In genomic region chr3:63193647-63194046, GRCh38 we compare ENCODE assay signal across 8 cellular contexts.
DNase-seq lines count a peak whose midpoint lies in the region; ATAC-seq, FAIRE-seq and TF ChIP-seq lines count a peak whose summit lies in the region.

No MANE protein-coding gene starts in this region.

- no peak for FAIRE-seq in A549 (lab: Jason Lieb, UNC)
- no peak for FAIRE-seq in HTR-8/SVneo (lab: Jason Lieb, UNC)

- no peaks in the 10 kb centered on the region for H3K4me1 ChIP-seq in A549
- H3K4me1 ChIP-seq in CD8-positive, alpha-beta memory T cell (ENCODE audit: insufficient read depth, low read length) = no peaks in the 10 kb centered on the region

- DNase-seq in A549 (ENCODE audit: low read depth in 1 of 2, low spot score in 1 of 2) (no peak), HCEC 1CT (peak; percentile 51), OCI-M1 (lab: John Stamatoyannopoulos, UW) (peak; percentile 53), germinal center (ENCODE audit: low spot score) (peak; percentile 28), HTR-8/SVneo (ENCODE audit: insufficient read length, low spot score) (no peak), GM19240 (ENCODE audit: insufficient read length, low spot score) (no peak)
- no peak for DNase-seq in CD8-positive, alpha-beta memory T cell

- no peak for TF ChIP-seq POLR2A in A549 (IDR thresholded peaks at IDR 0.05; ENCODE audit: low read length)

- CTCF ChIA-PET in A549 (lab: Yijun Ruan, JAX) = interaction anchor here (0.6 to 2.4 kb wide), 4 partner anchors 265 to 571 kb away, joined by 3 to 9 read pairs (median 5); no protein-coding TSS in a partner anchor
- CTCF ChIA-PET in CD8-positive, alpha-beta memory T cell (lab: Charles Lee) = no interaction called here

- no peaks in the 10 kb centered on the region for H3K27me3 ChIP-seq in CD8-positive, alpha-beta memory T cell (ENCODE audit: insufficient read depth, low read length, poor library complexity, severe bottlenecking)

- no peak overlapping the region for H3K4me3 ChIP-seq in A549
- H3K4me3 ChIP-seq in CD8-positive, alpha-beta memory T cell (ENCODE audit: low read length) = no peak overlapping the region

- no peak overlapping the region for H3K4me3 Mint-ChIP-seq in CD8-positive, alpha-beta memory T cell

- POLR2A ChIA-PET in A549 (lab: Yijun Ruan, JAX) = no interaction called here
- POLR2A ChIA-PET in CD8-positive, alpha-beta memory T cell (lab: Charles Lee) = no interaction called here

- no peak for ATAC-seq in A549
- ATAC-seq in HG02870 (IDR thresholded peaks at IDR 0.05; ENCODE audit: unreplicated experiment) = no peak

- peaks cover 0 to 16% (median 5%) of the 10 kb centered on the region in 5 donors for H3K9me3 Mint-ChIP-seq in CD8-positive, alpha-beta memory T cell

- no peaks in the 10 kb centered on the region for H3K4me1 Mint-ChIP-seq in CD8-positive, alpha-beta memory T cell

- H3K27ac ChIP-seq in A549 = no peak overlapping the region
- no peak overlapping the region for H3K27ac ChIP-seq in CD8-positive, alpha-beta memory T cell (ENCODE audit: low read depth, low read length)

- no peak for TF ChIP-seq EP300 in A549 (IDR thresholded peaks at IDR 0.05)

- peaks cover 0 to 2% of the 10 kb centered on the region in 2 donors for H3K27me3 Mint-ChIP-seq in CD8-positive, alpha-beta memory T cell

- no peak overlapping the region for H3K4me2 ChIP-seq in A549

- peaks cover 0 to 2% (median 0%) of the 10 kb centered on the region in 3 donors for H3K36me3 Mint-ChIP-seq in CD8-positive, alpha-beta memory T cell

- peak; percentile 23 to 45; a peak in 2 of 5 replicates for TF ChIP-seq RAD21 in A549 (conservative IDR thresholded peaks at IDR 0.05 in 1 of 2, IDR thresholded peaks at IDR 0.05 in 1 of 2)

- no peak overlapping the region for H3K27ac Mint-ChIP-seq in CD8-positive, alpha-beta memory T cell

- WGBS in A549 (ENCODE audit: missing lambda C conversion rate) = 3% methylated on average over 3 of the region's 3 CpGs

- peak; percentile 24; the same call in 1 of the 3 replicates for TF ChIP-seq CTCF in A549 (IDR thresholded peaks at IDR 0.05)

- no peaks in the 10 kb centered on the region for H3K9me3 ChIP-seq in A549
- H3K9me3 ChIP-seq in CD8-positive, alpha-beta memory T cell (ENCODE audit: low read length) = no peaks in the 10 kb centered on the region

- H3K36me3 ChIP-seq in CD8-positive, alpha-beta memory T cell (ENCODE audit: insufficient read depth, low read length) = no peaks in the 10 kb centered on the region

TF ChIP-seq in A549, 52 proteins besides CTCF, POLR2A, EP300 and RAD21:
- 0 out of 3 replicates have a peak, but pooled peaks have one; percentile 11 for TF ChIP-seq SMC3 (IDR thresholded peaks at IDR 0.05)
- TF ChIP-seq JUN (IDR thresholded peaks at IDR 0.05) = no peak
TF ChIP-seq in A549: peak in this region for 1.

Comparison
In these comparisons a context has a peak if more than half of its experiments do, and no peak if none do; other contexts are left out.
1. DNase-seq: peak in HCEC 1CT (single experiment), OCI-M1 (single experiment) and germinal center (single experiment); none in A549 (0 of 2), HTR-8/SVneo (single experiment), GM19240 (single experiment) and CD8-positive, alpha-beta memory T cell (0 of 5).